Comparison of ENCODE assay signal across 8 cellular contexts in genomic region chr17:64635647-64636305, GRCh38. TPM values are rescaled to one million over a fixed set of nuclear protein-coding genes. Genes with fewer than 3 reads are reported as not detected.
A peak's percentile ranks its signal among the peaks of the same experiment; 100 is the strongest.
DNase-seq lines count a peak whose midpoint lies in the region; ATAC-seq, FAIRE-seq and TF ChIP-seq lines count a peak whose summit lies in the region.

No MANE protein-coding gene starts in this region.

- TF ChIP-seq RAD21 in H1 (IDR thresholded peaks at IDR 0.05 in 1 of 2, conservative IDR thresholded peaks at IDR 0.05 in 1 of 2; ENCODE audit: low read depth in 2 of 2, low read length in 2 of 2): no peak

- H4K5ac ChIP-seq in H1 (ENCODE audit: insufficient read length, low read depth, low read length): no peak overlapping the region

- CTCF ChIA-PET in H1 (lab: Charles Lee; ENCODE audit: partially characterized antibody): interaction anchor here (0.5 to 5.3 kb wide), 3 partner anchors 13 to 542 kb away, joined by 3 to 19 read pairs (median 3); no protein-coding TSS in a partner anchor

- no peak overlapping the region for H2BK120ac ChIP-seq in H1 (replicated peaks; ENCODE audit: low read depth, low read length)

- no peaks in the 10 kb centered on the region for H3K36me3 ChIP-seq in KMS-11 (ENCODE audit: insufficient read depth)
- no peaks in the 10 kb centered on the region for H3K36me3 ChIP-seq in H1 (ENCODE audit: control insufficient read depth in 2 of 4, insufficient read depth in 4 of 4, low read length in 3 of 4)
- H3K36me3 ChIP-seq in vagina: no peaks in the 10 kb centered on the region

- TF ChIP-seq POLR2A in H1 (IDR thresholded peaks at IDR 0.05; ENCODE audit: control extremely low read depth in 1 of 2, low read depth in 2 of 2, low read length in 2 of 2): no peak
- no peak for TF ChIP-seq POLR2A in vagina (IDR thresholded peaks at IDR 0.05)

- H4K20me1 ChIP-seq in KMS-11 (ENCODE audit: insufficient read depth) (no peaks in the 10 kb centered on the region), H1 (replicated peaks in 1 of 2; ENCODE audit: control insufficient read depth in 1 of 2, insufficient read depth in 2 of 2, low read length in 2 of 2) (no peaks in the 10 kb centered on the region)

- no peak overlapping the region for H3K4ac ChIP-seq in H1 (replicated peaks; ENCODE audit: insufficient read length, low read depth, low read length)

- H3K4me1 ChIP-seq in KMS-11 (ENCODE audit: low read depth, poor library complexity, severe bottlenecking) (peaks cover 31% of the 10 kb centered on the region), H1 (replicated peaks in 1 of 4; ENCODE audit: control insufficient read depth in 3 of 4, insufficient read depth in 4 of 4, low read length in 3 of 4) (no peaks in the 10 kb centered on the region), vagina (peaks cover 51% of the 10 kb centered on the region)

- no peak overlapping the region for H3K56ac ChIP-seq in H1 (replicated peaks; ENCODE audit: insufficient read length, low read depth, low read length)

- H3K9ac ChIP-seq in KMS-11 (peak overlapping the region; percentile 6; the same call in 1 of the 2 replicates), H1 (replicated peaks in 1 of 4; ENCODE audit: extremely low read depth in 1 of 4, low read depth in 3 of 4, low read length in 3 of 4) (no peak overlapping the region)

- TF ChIP-seq EP300 in H1 (IDR thresholded peaks at IDR 0.05; ENCODE audit: borderline replicate concordance in 1 of 2, low read depth in 2 of 2, low read length in 2 of 2): no peak

- H3K4me3 ChIP-seq in KMS-11 (IDR thresholded peaks at IDR 0.05; ENCODE audit: insufficient read depth, low read depth, low read length) (no peak overlapping the region), H1 (ENCODE audit: extremely low read depth in 1 of 4, insufficient read depth in 2 of 4, low read depth in 3 of 4, low read length in 4 of 4) (no peak overlapping the region), vagina (no peak overlapping the region)

- peak; percentile 78 for ATAC-seq in GM21447 (IDR thresholded peaks at IDR 0.05; ENCODE audit: unreplicated experiment)

- H2AK5ac ChIP-seq in H1 (ENCODE audit: low read depth, low read length): no peak overlapping the region

- H3K4me2 ChIP-seq in KMS-11: peak overlapping the region; percentile 42
- H3K4me2 ChIP-seq in H1 (ENCODE audit: insufficient read depth in 1 of 2, low read depth in 2 of 2, low read length in 2 of 2): no peak overlapping the region

- H3K14ac ChIP-seq in H1 (ENCODE audit: insufficient read length): no peak overlapping the region

- no peak for FAIRE-seq in H1 (lab: Jason Lieb, UNC)

- peak overlapping the region; percentile 67 for H3K27ac ChIP-seq in KMS-11
- no peak overlapping the region for H3K27ac ChIP-seq in H1 (ENCODE audit: low read depth, low read length)
- no peak overlapping the region for H3K27ac ChIP-seq in vagina

- no peak overlapping the region for H2BK5ac ChIP-seq in H1 (ENCODE audit: low read depth, low read length)

- H4K91ac ChIP-seq in H1 (replicated peaks; ENCODE audit: insufficient read length, low read length): no peak overlapping the region

- intact Hi-C loops in vagina (cut with DNase I): no loop called here

- no peaks in the 10 kb centered on the region for H3K79me2 ChIP-seq in KMS-11 (ENCODE audit: insufficient read depth, low read depth)
- peaks cover 0 to 43% of the 10 kb centered on the region in 2 experiments; a peak in 2 of 4 replicates for H3K79me2 ChIP-seq in H1 (ENCODE audit: control insufficient read depth in 1 of 2, insufficient read depth in 2 of 2, low read length in 2 of 2)

- POLR2A ChIA-PET in H1 (lab: Charles Lee; ENCODE audit: partially characterized antibody): interaction anchor here (1.5 kb wide), 1 partner anchor 16 kb away, joined by 4 read pairs; no protein-coding TSS in a partner anchor

- no peaks in the 10 kb centered on the region for H3K23me2 ChIP-seq in H1 (ENCODE audit: low read depth, low read length)

- no peak overlapping the region for H3K18ac ChIP-seq in H1 (ENCODE audit: extremely low read depth, low read length)

- no peak overlapping the region for H2BK15ac ChIP-seq in H1 (ENCODE audit: low read length)

- no peak for TF ChIP-seq CTCF in KMS-11 (conservative IDR thresholded peaks at IDR 0.05; ENCODE audit: low read depth, low read length)
- no peak for TF ChIP-seq CTCF in H1 (IDR thresholded peaks at IDR 0.05; ENCODE audit: control extremely low read depth in 1 of 3, insufficient read depth in 1 of 3, low read depth in 1 of 3, low read length in 3 of 3)
- no peak for TF ChIP-seq CTCF in vagina (IDR thresholded peaks at IDR 0.05)

- H4K8ac ChIP-seq in H1 (ENCODE audit: extremely low read depth, insufficient read depth, low read length): no peak overlapping the region

- H3K23ac ChIP-seq in H1 (ENCODE audit: insufficient read length): no peak overlapping the region

- peaks cover 3% of the 10 kb centered on the region for H3K79me1 ChIP-seq in H1 (ENCODE audit: low read depth, low read length)

- H3K9me3 ChIP-seq in H1 (ENCODE audit: insufficient read depth in 2 of 2, low read depth in 1 of 2, low read length in 1 of 2) (no peaks in the 10 kb centered on the region), vagina (no peaks in the 10 kb centered on the region)

- WGBS in H1 (ENCODE audit: extremely low coverage in 1 of 2, insufficient coverage in 1 of 2, insufficient read length in 1 of 2, insufficient replicate concordance in 2 of 2, low coverage in 1 of 2, low lambda C conversion rate in 2 of 2, missing lambda C conversion rate in 1 of 2), 2 experiments: 85% methylated on average over 1 of the region's 1 CpG; no CpG with 5 or more reads in 1 of the 2 experiments

- H2AFZ ChIP-seq in KMS-11 (ENCODE audit: low read depth): no peak overlapping the region
- H2AFZ ChIP-seq in H1 (ENCODE audit: low read length): no peak overlapping the region

- H3K27me3 ChIP-seq in KMS-11 (ENCODE audit: insufficient read depth, low read depth) (no peaks in the 10 kb centered on the region), H1 (replicated peaks in 1 of 4; ENCODE audit: control insufficient read depth in 3 of 4, extremely low read depth in 1 of 4, insufficient read depth in 3 of 4, low read length in 3 of 4) (no peaks in the 10 kb centered on the region), vagina (no peaks in the 10 kb centered on the region)

- H2BK20ac ChIP-seq in H1 (ENCODE audit: low read length): no peak overlapping the region

- no peak overlapping the region for H2BK12ac ChIP-seq in H1 (ENCODE audit: low read depth, low read length)

- DNase-seq in ELR (ENCODE audit: low read depth) (peak; percentile 89), H1 (ENCODE audit: low read depth in 1 of 2, low spot score in 2 of 2) (no peak), COR-L47 (lab: John Stamatoyannopoulos, UW) (no peak), vagina (ENCODE audit: extremely low spot score in 2 of 2) (no peak), AML-193 (lab: John Stamatoyannopoulos, UW) (no peak)
- DNase-seq in activated effector memory CD4-positive, alpha-beta T cell treated with anti-CD3 and anti-CD28 coated beads, Interleukin-2, amount 50 U/mL, for 16 hours: no peak

TF ChIP-seq in H1, 55 proteins besides CTCF, POLR2A, EP300 and RAD21:
- TF ChIP-seq CTBP2 (IDR thresholded peaks at IDR 0.05; ENCODE audit: borderline replicate concordance, insufficient read depth, insufficient read length, low read length) (no peak), HDAC2 (IDR thresholded peaks at IDR 0.05; ENCODE audit: borderline replicate concordance in 1 of 2, low read depth in 2 of 2, low read length in 2 of 2) (no peak), TEAD4 (IDR thresholded peaks at IDR 0.05; ENCODE audit: low read depth, low read length) (no peak), MAFK (IDR thresholded peaks at IDR 0.05; ENCODE audit: low read depth, low read length) (peak; percentile 35; the same call in 1 of the 2 replicates)

RNA-seq across cellular contexts. Expression of gene SMURF2, which starts 26.3 kb away (rescaled TPM):
- total RNA-seq in H1 (2021; fragmentation: NEBNext Ultra II Directional; extraction: Animal tissue kit (Norgen Biotek cat#: 25700)): 27.7 and 29.2 TPM in 2 replicates
- 4.1 and 7.2 TPM in 2 replicates for polyA plus RNA-seq in H1 (2011; rRNA removed)
- 9.7 TPM for polyA plus RNA-seq in H1 (2011; cell fraction: cytosol; rRNA removed)
- 4.0 TPM for polyA plus RNA-seq in H1 (2011; cell fraction: nucleus; rRNA removed)
- polyA plus RNA-seq in H1 (2012, experiment 1 of 2): 13.4 to 18.6 TPM (median 15.1 TPM) in 4 replicates
- 1.4 TPM for polyA plus RNA-seq in H1 (2012, experiment 2 of 2)
- 15.4 TPM for polyA plus RNA-seq in H1 (2013, experiment 1 of 2)
- 14.6 TPM for polyA plus RNA-seq in H1 (2013, experiment 2 of 2)
- polyA minus RNA-seq in H1 (2011; rRNA and poly(A)+ RNA removed): 24.4 and 42.6 TPM in 2 replicates
- 13.8 TPM for polyA minus RNA-seq in H1 (2011; cell fraction: cytosol; rRNA and poly(A)+ RNA removed)
- polyA minus RNA-seq in H1 (2011; cell fraction: nucleus; rRNA and poly(A)+ RNA removed): 25.7 TPM
- total RNA-seq in vagina: 19.9 TPM
